ENCODE assay signal across 25 cellular contexts in genomic region chr2:193703411-193703810, GRCh38.
"Had no signal": no experiment of that assay in that cellular context is flagged by ENCODE, and none has a peak within 500 bp of the region (broad histone marks: within the 10 kb centered on the region; RNA-seq: fewer than 3 reads in every experiment).

No MANE protein-coding gene starts in this region.

- ATAC-seq: effector memory CD8-positive, alpha-beta T cell; esophagus mucosa; foreskin keratinocyte; gastroesophageal sphincter; heart left ventricle; left cardiac atrium; left lung; left ventricle myocardium superior; lower lobe of right lung; mucosa of descending colon; naive thymus-derived CD8-positive, alpha-beta T cell had no signal

- DNase-seq: colonic mucosa; cortex of kidney; effector CD8-positive, alpha-beta T cell; effector memory CD8-positive, alpha-beta T cell; endodermal cell; erythroblast; esophagus squamous epithelium; foreskin keratinocyte; heart left ventricle; hypothalamus; immature natural killer cell; left cardiac atrium; left lung; left ventricle myocardium superior; lower lobe of right lung; mesenchymal stem cell; mucosa of descending colon; naive B cell; naive thymus-derived CD8-positive, alpha-beta T cell had no signal

- H3K4me3 ChIP-seq: colonic mucosa, esophagus squamous epithelium, gastroesophageal sphincter, heart left ventricle, hepatocyte, left lung, lower lobe of right lung, mucosa of descending colon had no signal

- FAIRE-seq: endometrium, islet of Langerhans, keratinocyte had no signal
